In genomic region chr2:216159161-216159560, GRCh38 we compare ENCODE assay signal across 17 cellular contexts.
"Had no signal": no experiment of that assay in that cellular context is flagged by ENCODE, and none has a peak within 500 bp of the region (broad histone marks: within the 10 kb centered on the region; RNA-seq: fewer than 3 reads in every experiment).

No MANE protein-coding gene starts in this region.

- H3K4me3 Mint-ChIP-seq: activated T-helper 17 cell treated with anti-CD3 and anti-CD28 coated beads, Interleukin-2, amount 50 U/mL, for 72 hours; central memory CD8-positive, alpha-beta T cell; endodermal cell had no signal

- FAIRE-seq: urothelium cell line had no signal

- H3K4me1 ChIP-seq: body of pancreas, gastrocnemius medialis, heart right ventricle had no signal

- H3K27me3 ChIP-seq: body of pancreas, gastrocnemius medialis, heart right ventricle, neutrophil had no signal

- DNase-seq: activated CD4-positive, alpha-beta T cell treated with anti-CD3 and anti-CD28 coated beads, Interleukin-2, amount 50 U/mL, for 48 hours; activated CD4-positive, CD25-positive, alpha-beta regulatory T cell; activated naive CD4-positive, alpha-beta T cell treated with anti-CD3 and anti-CD28 coated beads, Interleukin-2, amount 50 U/mL, for 16 hours; amniotic stem cell; body of pancreas; dermis blood vessel endothelial cell; endodermal cell; gastrocnemius medialis; heart right ventricle; retina; stimulated activated CD4-positive, alpha-beta T cell treated with anti-CD3 and anti-CD28 coated beads, Interleukin-4, amount 100 ng/mL, for 4 hours; T-helper 2 cell had no signal

- ATAC-seq: activated T-helper 17 cell treated with anti-CD3 and anti-CD28 coated beads, Interleukin-2, amount 50 U/mL, for 72 hours; body of pancreas; gastrocnemius medialis; heart right ventricle had no signal

- H3K4me3 ChIP-seq: body of pancreas, gastrocnemius medialis, heart right ventricle, skin epidermis had no signal

- H3K27ac ChIP-seq: body of pancreas, gastrocnemius medialis, heart right ventricle, skin epidermis had no signal

- H3K9me3 ChIP-seq: body of pancreas, gastrocnemius medialis, heart right ventricle, neutrophil had no signal

- H3K27me3 Mint-ChIP-seq: activated T-helper 17 cell treated with anti-CD3 and anti-CD28 coated beads, Interleukin-2, amount 50 U/mL, for 72 hours; central memory CD8-positive, alpha-beta T cell had no signal

- H3K9me3 Mint-ChIP-seq: activated T-helper 17 cell treated with anti-CD3 and anti-CD28 coated beads, Interleukin-2, amount 50 U/mL, for 72 hours; central memory CD8-positive, alpha-beta T cell; endodermal cell had no signal
